In the genomic region with DNA sequence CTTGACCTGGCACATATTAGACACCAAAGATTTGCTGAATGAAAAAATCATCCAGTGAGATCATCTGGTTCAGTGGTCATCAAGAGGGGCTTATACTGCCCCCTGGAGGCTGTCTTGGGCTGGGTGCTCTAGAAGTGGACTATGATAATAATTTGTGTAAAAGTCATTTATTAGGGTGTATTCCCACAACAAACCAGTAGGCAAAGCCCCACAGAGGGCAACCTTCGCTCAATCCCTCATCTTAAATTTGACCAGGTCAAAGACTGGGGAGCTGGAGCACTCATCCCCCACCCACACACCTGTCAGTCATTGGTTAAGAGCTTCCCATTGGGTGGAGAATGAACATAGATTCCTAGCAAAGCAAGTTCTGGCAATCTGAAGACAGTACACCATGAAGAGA, we compare ENCODE assay signal across 9 cellular contexts. TPM values are rescaled to one million over a fixed set of nuclear protein-coding genes. Genes with fewer than 3 reads are reported as not detected.
DNase-seq lines count a peak whose midpoint lies in the region; ATAC-seq and TF ChIP-seq lines count a peak whose summit lies in the region.
"Had no signal": no experiment of that assay in that cellular context is flagged by ENCODE, and none has a peak within 500 bp of the region (broad histone marks: within the 10 kb centered on the region; RNA-seq: fewer than 3 reads in every experiment).

No MANE protein-coding gene starts in this region.

- peaks cover 17% of the 10 kb centered on the region for H3K27me3 Mint-ChIP-seq in activated naive CD8-positive, alpha-beta T cell treated with anti-CD3 and anti-CD28 coated beads for 36 hours

- H3K4me3 ChIP-seq in lower lobe of right lung = no peak overlapping the region

- H3K27ac ChIP-seq in lower lobe of right lung = no peak overlapping the region

- no peaks in the 10 kb centered on the region for H3K36me3 ChIP-seq in lower lobe of right lung

- no peaks in the 10 kb centered on the region for H3K36me3 Mint-ChIP-seq in activated naive CD8-positive, alpha-beta T cell treated with anti-CD3 and anti-CD28 coated beads for 36 hours
- H3K36me3 Mint-ChIP-seq: CD4-positive, alpha-beta memory T cell had no signal

- H3K4me1 ChIP-seq in lower lobe of right lung = no peaks in the 10 kb centered on the region

- ATAC-seq in lower lobe of right lung (peak in 1 of 2 donors; percentile 32), GM21723 (IDR thresholded peaks at IDR 0.05; ENCODE audit: unreplicated experiment) (no peak), GM19452 (IDR thresholded peaks at IDR 0.05; ENCODE audit: unreplicated experiment) (no peak), HG03521 (IDR thresholded peaks at IDR 0.05; ENCODE audit: unreplicated experiment) (no peak)

- no peaks in the 10 kb centered on the region for H3K4me1 Mint-ChIP-seq in activated naive CD8-positive, alpha-beta T cell treated with anti-CD3 and anti-CD28 coated beads for 36 hours
- H3K4me1 Mint-ChIP-seq: CD4-positive, alpha-beta memory T cell had no signal

- TF ChIP-seq CTCF in lower lobe of right lung (IDR thresholded peaks at IDR 0.05) = peak; percentile 56

- DNase-seq in NCI-H1417 (lab: John Stamatoyannopoulos, UW) = peak in 2 of 3 experiments; percentile 34 to 51
- DNase-seq in NCI-H1417 treated with DMSO at 0.1 percent for 48 hours (lab: John Stamatoyannopoulos, UW) = no peak
- peak; percentile 71 for DNase-seq in HT-29 (ENCODE audit: low spot score)
- DNase-seq in activated naive CD8-positive, alpha-beta T cell treated with anti-CD3 and anti-CD28 coated beads for 36 hours = peak; percentile 18
- DNase-seq in lower lobe of right lung = no peak

- no peaks in the 10 kb centered on the region for H3K9me3 ChIP-seq in lower lobe of right lung

- no peak overlapping the region for H3K27ac Mint-ChIP-seq in activated naive CD8-positive, alpha-beta T cell treated with anti-CD3 and anti-CD28 coated beads for 36 hours
- H3K27ac Mint-ChIP-seq: CD4-positive, alpha-beta memory T cell had no signal

- no peak overlapping the region for H3K4me3 Mint-ChIP-seq in activated naive CD8-positive, alpha-beta T cell treated with anti-CD3 and anti-CD28 coated beads for 36 hours
- H3K4me3 Mint-ChIP-seq: CD4-positive, alpha-beta memory T cell had no signal

- intact Hi-C loops in lower lobe of right lung (cut with DNase I) = no loop called here

- H3K9me3 Mint-ChIP-seq in activated naive CD8-positive, alpha-beta T cell treated with anti-CD3 and anti-CD28 coated beads for 36 hours = no peaks in the 10 kb centered on the region

- peaks cover 17% of the 10 kb centered on the region for H3K27me3 ChIP-seq in lower lobe of right lung (ENCODE audit: low read depth)

RNA-seq across cellular contexts. Expression of a gene that starts 20.0 kb away (rescaled TPM):
- 9.1 and 9.6 TPM in 2 replicates for total RNA-seq in HT-29 (2014; rRNA removed; shearing (Covaris generic))
- total RNA-seq in activated naive CD8-positive, alpha-beta T cell treated with anti-CD3 and anti-CD28 coated beads for 36 hours = 1 to 10 TPM; 4.2 to 4.3 TPM
- 8.3 TPM for total RNA-seq in lower lobe of right lung

Comparison
In these comparisons a context has a peak if more than half of its experiments do, and no peak if none do; other contexts are left out.
1. DNase-seq: peak in NCI-H1417 (2 of 3), HT-29 (single experiment) and activated naive CD8-positive, alpha-beta T cell treated with anti-CD3 and anti-CD28 coated beads for 36 hours (single experiment); none in NCI-H1417 treated with DMSO at 0.1 percent for 48 hours (single experiment) and lower lobe of right lung (single experiment).